ENCODE assay signal across 33 cellular contexts in the genomic region with DNA sequence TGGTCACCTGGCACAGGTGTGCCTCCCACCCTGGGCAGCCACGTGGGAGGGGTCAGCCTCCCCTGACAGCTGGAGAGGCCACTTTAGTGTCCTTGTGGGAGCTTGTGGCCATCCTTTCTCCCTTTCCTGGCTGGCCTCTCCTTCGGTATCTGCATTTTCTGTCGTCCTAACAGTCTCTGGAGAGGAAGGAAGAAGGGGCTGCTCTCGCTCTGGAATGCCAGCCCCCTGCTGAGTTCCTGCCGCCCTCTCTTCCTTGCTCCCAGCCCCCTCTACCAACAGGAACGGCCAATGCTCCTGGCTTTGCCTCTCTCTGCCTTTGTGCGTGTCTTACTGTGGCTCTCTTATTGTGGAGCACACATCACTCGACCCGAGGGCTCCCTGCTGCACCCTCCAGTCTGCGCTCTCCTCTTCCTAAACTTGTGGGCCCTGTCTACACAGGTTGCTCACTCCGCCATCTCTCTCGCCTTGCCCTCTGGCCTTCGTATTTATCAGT.
DNase-seq lines count a peak whose midpoint lies in the region; ATAC-seq and TF ChIP-seq lines count a peak whose summit lies in the region.
"Had no signal": no experiment of that assay in that cellular context is flagged by ENCODE, and none has a peak within 500 bp of the region (broad histone marks: within the 10 kb centered on the region; RNA-seq: fewer than 3 reads in every experiment).

No MANE protein-coding gene starts in this region.

- no peak overlapping the region for H3K14ac ChIP-seq in IMR-90 (replicated peaks; ENCODE audit: low read depth, low read length)

- no peaks in the 10 kb centered on the region for H3K36me3 ChIP-seq in GM23338 (ENCODE audit: insufficient read depth)
- H3K36me3 ChIP-seq in IMR-90 (ENCODE audit: control insufficient read depth, insufficient read depth, low read length): no peaks in the 10 kb centered on the region
- no peaks in the 10 kb centered on the region for H3K36me3 ChIP-seq in mammary epithelial cell (ENCODE audit: insufficient read depth, low read length)
- H3K36me3 ChIP-seq: heart right ventricle, right atrium auricular region, vagina had no signal

- intact Hi-C loops in IMR-90 (cut with micrococcal nuclease): no loop called here
- intact Hi-C loops in mammary epithelial cell (cut with micrococcal nuclease): no loop called here

- H2AFZ ChIP-seq in GM23338: peak overlapping the region; percentile 84
- H2AFZ ChIP-seq in IMR-90 (replicated peaks; ENCODE audit: low read length, poor library complexity): no peak overlapping the region
- H2AFZ ChIP-seq in mammary epithelial cell (ENCODE audit: low read depth, low read length): no peak overlapping the region
- H2AFZ ChIP-seq: parathyroid adenoma had no signal

- peak overlapping the region; percentile 69 for H3K4me2 ChIP-seq in GM23338
- no peak overlapping the region for H3K4me2 ChIP-seq in IMR-90 (ENCODE audit: low read depth, low read length)
- H3K4me2 ChIP-seq in mammary epithelial cell (ENCODE audit: insufficient read depth, low read depth, low read length): no peak overlapping the region

- peak; percentile 84 for ATAC-seq in GM23338
- no peak for ATAC-seq in IMR-90 (ENCODE audit: low read depth)
- ATAC-seq in HG03175 (IDR thresholded peaks at IDR 0.05; ENCODE audit: unreplicated experiment): no peak
- ATAC-seq: activated CD8-positive, alpha-beta memory T cell treated with anti-CD3 and anti-CD28 coated beads, Interleukin-2, amount 10 ng/mL, durations not matched to agents 7 days and 5 days; heart right ventricle; HepG2; mucosa of descending colon; natural killer cell; PC-3; Right ventricle myocardium inferior; SK-N-SH treated with all-trans-retinoic acid at 6 μM for 48 hours; T-helper 17 cell had no signal

- H3K56ac ChIP-seq in IMR-90 (ENCODE audit: extremely low read depth, insufficient read depth, low read length): no peak overlapping the region

- H3K4me3 Mint-ChIP-seq in GM23338 (peak overlapping the region; percentile 34), nephron progenitor cell (peak overlapping the region; percentile 13)
- H3K4me3 Mint-ChIP-seq: activated CD8-positive, alpha-beta memory T cell treated with anti-CD3 and anti-CD28 coated beads, Interleukin-2, amount 10 ng/mL, durations not matched to agents 7 days and 5 days; activated naive CD4-positive, alpha-beta T cell treated with anti-CD3 and anti-CD28 coated beads for 36 hours; B cell; CD4-positive, alpha-beta memory T cell; natural killer cell; T-helper 17 cell had no signal

- H3K79me2 ChIP-seq in GM23338 (replicated peaks; ENCODE audit: insufficient read depth) (no peaks in the 10 kb centered on the region), mammary epithelial cell (ENCODE audit: insufficient read depth, low read length) (no peaks in the 10 kb centered on the region)
- H3K79me2 ChIP-seq: parathyroid adenoma had no signal

- no peak overlapping the region for H2BK20ac ChIP-seq in IMR-90 (ENCODE audit: low read depth, low read length)

- POLR2A ChIA-PET in IMR-90 (lab: Charles Lee; ENCODE audit: unreplicated experiment): no interaction called here

- H3K27ac Mint-ChIP-seq in GM23338: no peak overlapping the region; the same call in 1 of the 2 replicates
- peak overlapping the region; percentile 1 for H3K27ac Mint-ChIP-seq in nephron progenitor cell
- H3K27ac Mint-ChIP-seq: activated CD8-positive, alpha-beta memory T cell treated with anti-CD3 and anti-CD28 coated beads, Interleukin-2, amount 10 ng/mL, durations not matched to agents 7 days and 5 days; activated naive CD4-positive, alpha-beta T cell treated with anti-CD3 and anti-CD28 coated beads for 36 hours; B cell; natural killer cell; T-helper 17 cell had no signal

- peaks cover 13% of the 10 kb centered on the region for H3K9me1 ChIP-seq in IMR-90 (ENCODE audit: insufficient read depth, low read length)

- H3K4me3 ChIP-seq in GM23338 (peak overlapping the region; percentile 41), IMR-90 (ENCODE audit: insufficient read depth, low read depth, low read length) (no peak overlapping the region), mammary epithelial cell (replicated peaks in 1 of 3; ENCODE audit: insufficient read depth in 1 of 3, low read depth in 2 of 3, low read length in 3 of 3) (no peak overlapping the region)
- H3K4me3 ChIP-seq: heart right ventricle, mucosa of descending colon, right atrium auricular region, vagina had no signal

- H2BK5ac ChIP-seq in IMR-90 (ENCODE audit: low read depth, low read length, poor library complexity, severe bottlenecking): no peak overlapping the region

- peak overlapping the region; percentile 35; the same call in 1 of the 2 replicates for H2BK120ac ChIP-seq in IMR-90 (ENCODE audit: low read depth, low read length)

- TF ChIP-seq POLR2A in IMR-90 (IDR thresholded peaks at IDR 0.05; ENCODE audit: low read depth, low read length): no peak

- H3K9me3 Mint-ChIP-seq in GM23338 (no peaks in the 10 kb centered on the region; the same call in 2 of the 3 replicates), nephron progenitor cell (no peaks in the 10 kb centered on the region)
- H3K9me3 Mint-ChIP-seq: activated naive CD4-positive, alpha-beta T cell treated with anti-CD3 and anti-CD28 coated beads for 36 hours; CD4-positive, alpha-beta memory T cell; natural killer cell had no signal

- 80% methylated on average over 7 of the region's 13 CpGs; no CpG with 5 or more reads in 1 of the 2 experiments for WGBS in IMR-90 (ENCODE audit: extremely low coverage in 2 of 2, insufficient read length in 1 of 2), 2 experiments
- WGBS in mammary epithelial cell (ENCODE audit: low coverage, missing lambda C conversion rate): 96% methylated on average over 9 of the region's 13 CpGs

- no peak overlapping the region for H4K91ac ChIP-seq in IMR-90 (ENCODE audit: insufficient read depth, low read depth, low read length)

- H3K4me1 ChIP-seq in GM23338 (ENCODE audit: insufficient read depth) (peaks cover 22% of the 10 kb centered on the region), IMR-90 (ENCODE audit: control insufficient read depth, insufficient read depth, low read length) (peaks cover 21% of the 10 kb centered on the region), mammary epithelial cell (ENCODE audit: insufficient read depth, low read length) (peaks cover 27% of the 10 kb centered on the region)

- DNase-seq in GM23338 (ENCODE audit: low spot score): peak; percentile 89
- DNase-seq in IMR-90: no peak
- DNase-seq in iPS DF 4.7 (ENCODE audit: extremely low read depth, low spot score): peak; percentile 64
- DNase-seq in nephron progenitor cell: no peak
- no peak for DNase-seq in kidney tubule cell (ENCODE audit: low spot score)
- no peak for DNase-seq in mammary epithelial cell
- DNase-seq in HCEC 1CT: no peak
- DNase-seq: activated CD8-positive, alpha-beta memory T cell treated with anti-CD3 and anti-CD28 coated beads, Interleukin-2, amount 10 ng/mL, durations not matched to agents 7 days and 5 days; activated naive CD4-positive, alpha-beta T cell treated with anti-CD3 and anti-CD28 coated beads for 36 hours; CD4-positive, alpha-beta memory T cell; DND-41; GOT3; heart right ventricle; Kasumi-1; mucosa of descending colon; natural killer cell; NCI-H1417; NCI-H2029 treated with DMSO at 0.1 percent for 48 hours; NCI-H526; NK-92 treated with Interleukin-12 subunit alpha and Interleukin-12 subunit beta, amount 100 ng/mL, for 24 hours; PC-3; stimulated activated CD4-positive, alpha-beta T cell treated with anti-CD3 and anti-CD28 coated beads, Interleukin-1b, Interleukin-23, amount 100 ng/mL, for 48 hours; stimulated activated naive CD4-positive, alpha-beta T cell treated with Interleukin-2 at 50 U/mL for 16 hours; T-helper 17 cell had no signal

- H3K9ac ChIP-seq in IMR-90 (ENCODE audit: low read depth, low read length) (no peak overlapping the region), mammary epithelial cell (ENCODE audit: insufficient read depth, low read length) (no peak overlapping the region)
- H3K9ac ChIP-seq: parathyroid adenoma had no signal

- no peak overlapping the region for H4K8ac ChIP-seq in IMR-90 (ENCODE audit: low read depth in 2 of 2, low read length in 2 of 2)

- H3F3A ChIP-seq in GM23338 (replicated peaks; ENCODE audit: low read depth): peaks cover 10% of the 10 kb centered on the region; the same call in 1 of the 2 replicates

- no peak overlapping the region for H3K18ac ChIP-seq in IMR-90 (ENCODE audit: low read depth, low read length)

- H3K9me2 ChIP-seq in GM23338 (ENCODE audit: insufficient read depth): 0 out of 2 replicates have a peak, but pooled peaks cover 4% of the 10 kb centered on the region

- H3K4me1 Mint-ChIP-seq in GM23338 (peaks cover 36% of the 10 kb centered on the region), nephron progenitor cell (peaks cover 36% of the 10 kb centered on the region)
- H3K4me1 Mint-ChIP-seq: activated CD8-positive, alpha-beta memory T cell treated with anti-CD3 and anti-CD28 coated beads, Interleukin-2, amount 10 ng/mL, durations not matched to agents 7 days and 5 days; CD4-positive, alpha-beta memory T cell; natural killer cell had no signal

- TF ChIP-seq CTCF in GM23338 (conservative IDR thresholded peaks at IDR 0.05; ENCODE audit: low read depth in 2 of 2) (no peak), IMR-90 (conservative IDR thresholded peaks at IDR 0.05; ENCODE audit: low read depth, low read length) (no peak), nephron progenitor cell (IDR thresholded peaks at IDR 0.05) (no peak), mammary epithelial cell (conservative IDR thresholded peaks at IDR 0.05 in 1 of 2, IDR thresholded peaks at IDR 0.05 in 1 of 2; ENCODE audit: extremely low read depth in 1 of 2, insufficient read depth in 1 of 2, low read depth in 1 of 2, low read length in 2 of 2) (no peak)

- no TSS peak for BruUV-seq in IMR-90 (replicated peaks; lab: Mats Ljungman, UMichigan)
- BruUV-seq in mammary epithelial cell (replicated peaks; lab: Mats Ljungman, UMichigan): no TSS peak

- H3K9me3 ChIP-seq in IMR-90 (ENCODE audit: control insufficient read depth, insufficient read depth, low read length): no peaks in the 10 kb centered on the region
- no peaks in the 10 kb centered on the region for H3K9me3 ChIP-seq in mammary epithelial cell (replicated peaks; ENCODE audit: insufficient read depth, low read length)
- H3K9me3 ChIP-seq: heart right ventricle, mucosa of descending colon, right atrium auricular region, vagina had no signal

- H3K23ac ChIP-seq in IMR-90 (ENCODE audit: low read depth, low read length): no peak overlapping the region

- CTCF ChIA-PET in IMR-90 (lab: Yijun Ruan, JAX): no interaction called here
- CTCF ChIA-PET in mammary epithelial cell (lab: Charles Lee; ENCODE audit: low non-redundant PET): no interaction called here

- H3K36me3 Mint-ChIP-seq in GM23338 (ENCODE audit: low read depth) (peaks cover 3% of the 10 kb centered on the region; the same call in 1 of the 3 replicates), nephron progenitor cell (ENCODE audit: low read depth) (no peaks in the 10 kb centered on the region)
- H3K36me3 Mint-ChIP-seq: activated CD8-positive, alpha-beta memory T cell treated with anti-CD3 and anti-CD28 coated beads, Interleukin-2, amount 10 ng/mL, durations not matched to agents 7 days and 5 days; CD4-positive, alpha-beta memory T cell; natural killer cell had no signal

- H3K27me3 Mint-ChIP-seq in GM23338 (ENCODE audit: insufficient read depth, low read depth, poor library complexity) (peaks cover 21% of the 10 kb centered on the region), nephron progenitor cell (ENCODE audit: low read depth, poor library complexity) (peaks cover 57% of the 10 kb centered on the region)

- no peak overlapping the region for H4K5ac ChIP-seq in IMR-90 (ENCODE audit: low read depth, low read length)

- peak overlapping the region; percentile 44; the same call in 1 of the 2 replicates for H2AK5ac ChIP-seq in IMR-90 (ENCODE audit: low read depth, low read length)

- H3K27me3 ChIP-seq in GM23338 (ENCODE audit: insufficient read depth) (peaks cover 44% of the 10 kb centered on the region), IMR-90 (ENCODE audit: control insufficient read depth, insufficient read depth, low read length) (no peaks in the 10 kb centered on the region), mammary epithelial cell (ENCODE audit: insufficient read depth, low read length) (no peaks in the 10 kb centered on the region)
- H3K27me3 ChIP-seq: right atrium auricular region, vagina had no signal

- H4K20me1 ChIP-seq in GM23338 (replicated peaks; ENCODE audit: insufficient read depth): no peaks in the 10 kb centered on the region
- no peaks in the 10 kb centered on the region for H4K20me1 ChIP-seq in IMR-90 (ENCODE audit: insufficient read depth, low read length)
- H4K20me1 ChIP-seq in mammary epithelial cell (ENCODE audit: insufficient read depth, low read length): no peaks in the 10 kb centered on the region

- dilution Hi-C loops in IMR-90 (cut with HindIII; ENCODE audit: low sequenced_read_pairs, unreplicated experiment) (no loop called here), mammary epithelial cell (cut with HindIII; ENCODE audit: low sequenced_read_pairs) (no loop called here)

- no peak for TF ChIP-seq RAD21 in IMR-90 (IDR thresholded peaks at IDR 0.05; ENCODE audit: low read length)

- H3K27ac ChIP-seq in GM23338 (ENCODE audit: low read depth): peak overlapping the region; percentile 68
- H3K27ac ChIP-seq in IMR-90 (ENCODE audit: insufficient read depth, low read length): no peak overlapping the region
- no peak overlapping the region for H3K27ac ChIP-seq in mammary epithelial cell (ENCODE audit: insufficient read depth, low read depth, low read length)
- H3K27ac ChIP-seq: heart right ventricle, HL-60, parathyroid adenoma, right atrium auricular region, vagina had no signal

- H2BK15ac ChIP-seq in IMR-90 (ENCODE audit: low read depth, low read length): no peak overlapping the region

- H2AK9ac ChIP-seq in IMR-90 (replicated peaks; ENCODE audit: low read depth, low read length, poor library complexity): no peak overlapping the region

- peak overlapping the region; percentile 36; the same call in 1 of the 2 replicates for H3K4ac ChIP-seq in IMR-90 (ENCODE audit: low read depth, low read length)

- H3K79me1 ChIP-seq in IMR-90 (ENCODE audit: low read depth in 1 of 2, low read length in 2 of 2): peaks cover 0 to 18% of the 10 kb centered on the region in 2 experiments; a peak in 2 of 4 replicates

- in situ Hi-C loops in IMR-90 (cut with MboI; ENCODE audit: low sequenced_read_pairs): no loop called here
- in situ Hi-C loops in mammary epithelial cell (cut with MboI; ENCODE audit: low sequenced_read_pairs in 2 of 2): no loop called here

Comparison
In these comparisons a context has a peak if more than half of its experiments do, and no peak if none do; other contexts are left out.
1. DNase-seq: peak in GM23338 (single experiment) and iPS DF 4.7 (single experiment); none in IMR-90 (single experiment), nephron progenitor cell (single experiment), kidney tubule cell (single experiment), mammary epithelial cell (single experiment) and HCEC 1CT (single experiment).